13 cellular contexts compared by ENCODE assay signal in the genomic region with DNA sequence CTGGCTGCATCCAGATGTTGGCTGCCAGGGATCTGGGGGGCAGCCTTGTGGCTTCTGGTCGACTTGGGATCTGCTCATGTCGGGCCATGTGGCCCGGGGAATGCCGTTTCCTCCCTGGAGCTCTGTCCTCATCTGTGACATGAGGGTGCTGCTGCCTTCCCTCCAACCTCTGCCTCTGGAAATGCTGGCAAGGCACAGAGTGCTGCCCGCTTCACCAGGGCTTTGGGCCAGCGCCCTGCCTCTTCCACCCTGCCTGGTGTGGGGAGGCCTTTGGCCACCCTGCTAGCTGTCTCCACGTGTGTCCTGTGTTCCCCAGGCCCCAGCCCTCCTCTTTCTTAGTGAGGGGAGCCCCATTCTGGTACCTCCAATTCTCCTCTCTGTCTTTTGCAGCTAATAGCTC. TPM values are rescaled to one million over a fixed set of nuclear protein-coding genes. Genes with fewer than 3 reads are reported as not detected.
"Had no signal": no experiment of that assay in that cellular context is flagged by ENCODE, and none has a peak within 500 bp of the region (broad histone marks: within the 10 kb centered on the region; RNA-seq: fewer than 3 reads in every experiment).

No MANE protein-coding gene starts in this region.

- H3K4me1 ChIP-seq: colonic mucosa had no signal

- H3K27ac Mint-ChIP-seq: activated naive CD4-positive, alpha-beta T cell treated with anti-CD3 and anti-CD28 coated beads for 36 hours; activated T-helper 17 cell treated with anti-CD3 and anti-CD28 coated beads, Interleukin-2, amount 50 U/mL, for 72 hours; effector memory CD8-positive, alpha-beta T cell; memory B cell had no signal

- H3K4me3 ChIP-seq: colonic mucosa, suprapubic skin, upper lobe of right lung had no signal

- H3K4me3 Mint-ChIP-seq: activated naive CD4-positive, alpha-beta T cell treated with anti-CD3 and anti-CD28 coated beads for 36 hours; activated T-helper 17 cell treated with anti-CD3 and anti-CD28 coated beads, Interleukin-2, amount 50 U/mL, for 72 hours; effector memory CD8-positive, alpha-beta T cell; memory B cell had no signal

- H3K27me3 ChIP-seq: suprapubic skin, upper lobe of right lung had no signal

- H3K9me3 Mint-ChIP-seq: activated naive CD4-positive, alpha-beta T cell treated with anti-CD3 and anti-CD28 coated beads for 36 hours; activated T-helper 17 cell treated with anti-CD3 and anti-CD28 coated beads, Interleukin-2, amount 50 U/mL, for 72 hours; effector memory CD8-positive, alpha-beta T cell; memory B cell had no signal

- DNase-seq: activated CD4-positive, alpha-beta T cell treated with anti-CD3 and anti-CD28 coated beads, Interleukin-2, amount 50 U/mL, for 1 hour; activated naive CD4-positive, alpha-beta T cell treated with anti-CD3 and anti-CD28 coated beads for 36 hours; activated T-cell treated with anti-CD3 and anti-CD28 coated beads for 4 hours; colonic mucosa; effector memory CD8-positive, alpha-beta T cell; stimulated activated naive CD4-positive, alpha-beta T cell treated with Interleukin-2 at 50 U/mL for 16 hours; upper lobe of right lung had no signal

- H3K9me3 ChIP-seq: colonic mucosa, suprapubic skin, upper lobe of right lung had no signal

- ATAC-seq: activated T-helper 17 cell treated with anti-CD3 and anti-CD28 coated beads, Interleukin-2, amount 50 U/mL, for 72 hours; effector memory CD8-positive, alpha-beta T cell; sciatic nerve; upper lobe of right lung had no signal

- H3K27ac ChIP-seq: colonic mucosa, epithelial cell of prostate, suprapubic skin, upper lobe of right lung had no signal

- H3K36me3 ChIP-seq: colonic mucosa, suprapubic skin, upper lobe of right lung had no signal

RNA-seq across cellular contexts. Expression of a gene that starts 44.0 kb away (rescaled TPM):
- total RNA-seq: activated CD8-positive, alpha-beta memory T cell treated with anti-CD3 and anti-CD28 coated beads for 36 hours; activated naive CD4-positive, alpha-beta T cell treated with anti-CD3 and anti-CD28 coated beads for 36 hours; colonic mucosa; sciatic nerve; suprapubic skin; upper lobe of right lung had no signal
